Comparison of ENCODE assay signal across 8 cellular contexts in the genomic region with DNA sequence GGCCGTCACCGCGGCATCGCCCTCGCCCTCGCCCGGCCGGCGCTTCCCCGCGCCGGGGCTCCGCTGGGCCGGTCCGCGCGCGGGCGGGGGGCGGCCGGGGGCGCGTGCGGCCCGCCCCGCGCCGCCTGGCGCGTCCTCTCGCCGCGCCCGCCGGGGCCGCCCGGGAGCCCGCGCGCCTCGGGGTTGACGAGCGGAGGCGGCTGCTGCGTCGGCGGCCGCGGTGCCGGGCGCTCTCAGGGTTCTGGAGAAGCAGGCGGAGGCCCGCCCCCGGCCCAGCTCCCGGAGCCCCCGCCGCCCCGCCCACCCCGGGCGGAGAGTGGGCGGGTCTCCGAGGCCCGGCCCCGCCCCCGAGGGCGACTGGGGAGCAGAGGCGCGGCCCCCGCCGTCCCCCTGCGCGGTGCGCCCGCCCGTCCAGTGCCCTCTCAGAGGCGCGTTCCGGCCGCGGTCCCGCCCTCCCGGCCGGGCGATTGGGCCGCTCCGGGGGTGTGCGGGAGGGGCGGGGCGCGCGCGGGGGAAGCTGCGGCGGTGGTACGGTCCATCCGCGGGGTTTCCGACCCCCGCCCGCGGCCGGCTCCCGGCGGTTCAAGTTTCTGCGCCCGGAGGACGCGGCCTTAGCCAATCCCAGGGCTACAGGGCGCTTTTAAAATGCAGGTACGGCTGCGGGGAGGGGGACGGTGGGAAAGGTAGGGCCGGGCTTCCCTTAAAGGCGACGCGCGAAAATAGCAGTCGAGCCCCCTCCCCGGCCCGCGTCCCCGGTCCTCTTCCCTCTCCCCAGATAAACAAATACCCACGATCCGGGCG. TPM values are rescaled to one million over a fixed set of nuclear protein-coding genes. Genes with fewer than 3 reads are reported as not detected.
DNase-seq lines count a peak whose midpoint lies in the region; ATAC-seq and TF ChIP-seq lines count a peak whose summit lies in the region.

A gene (minus strand): TSS at position 243 of the 801 bp plus-strand sequence. CDS start 248 bp downstream, outside the sequence.

- peaks cover 0 to 9% (median 2%) of the 10 kb centered on the region in 7 donors for H3K9me3 Mint-ChIP-seq in CD14-positive monocyte

- H3K4me1 Mint-ChIP-seq in CD14-positive monocyte = peaks cover 7% of the 10 kb centered on the region

- no peaks in the 10 kb centered on the region for H3K9me3 ChIP-seq in effector memory CD4-positive, alpha-beta T cell (ENCODE audit: control insufficient read depth, low read length)
- H3K9me3 ChIP-seq in lung (ENCODE audit: control insufficient read depth in 2 of 2, insufficient read depth in 1 of 2, low read length in 1 of 2) = no peaks in the 10 kb centered on the region

- 1% methylated on average over 55 to 125 of the region's 125 CpGs for WGBS in lung, 2 donors

- no peak for TF ChIP-seq CTCF in CD14-positive monocyte (IDR thresholded peaks at IDR 0.05)
- TF ChIP-seq CTCF in lung (IDR thresholded peaks at IDR 0.05; ENCODE audit: control extremely low read depth, extremely low read depth) = no peak

- intact Hi-C loops in CD14-positive monocyte (cut with micrococcal nuclease) = no loop called here

- H3K27ac Mint-ChIP-seq in CD14-positive monocyte = no peak within 1 kb of the TSS

- no peaks in the 10 kb centered on the region for H3K27me3 ChIP-seq in effector memory CD4-positive, alpha-beta T cell (replicated peaks; ENCODE audit: control insufficient read depth, insufficient read depth, low read length, poor library complexity, severe bottlenecking)
- H3K27me3 ChIP-seq in lung (ENCODE audit: control insufficient read depth, insufficient read depth) = no peaks in the 10 kb centered on the region

- H3K27me3 Mint-ChIP-seq in CD14-positive monocyte (ENCODE audit: low read depth in 3 of 3) = peaks cover 45 to 68% (median 53%) of the 10 kb centered on the region in 3 donors

- H3K36me3 ChIP-seq in effector memory CD4-positive, alpha-beta T cell (ENCODE audit: control insufficient read depth, insufficient read depth, low read length) = no peaks in the 10 kb centered on the region
- H3K36me3 ChIP-seq in lung (ENCODE audit: control insufficient read depth in 2 of 2, insufficient read depth in 2 of 2, low read length in 2 of 2) = no peaks in the 10 kb centered on the region

- H3K4me3 ChIP-seq in effector memory CD4-positive, alpha-beta T cell (ENCODE audit: insufficient read depth, low read depth, low read length, poor library complexity, severe bottlenecking) = peak within 1 kb of the TSS; percentile 98
- peak within 1 kb of the TSS; percentile 66 for H3K4me3 ChIP-seq in lung

- H3K36me3 Mint-ChIP-seq in CD14-positive monocyte = no peaks in the 10 kb centered on the region

- H3K27ac ChIP-seq in effector memory CD4-positive, alpha-beta T cell (ENCODE audit: insufficient read depth, low read length, poor library complexity, severe bottlenecking) = peak within 1 kb of the TSS; percentile 84
- H3K27ac ChIP-seq in lung (ENCODE audit: low read depth in 1 of 2, low read length in 1 of 2) = peak within 1 kb of the TSS; percentile 85 to 89

- H3K4me3 Mint-ChIP-seq in CD14-positive monocyte = peak within 1 kb of the TSS; percentile 72 to 86

- ATAC-seq in GM19455 (IDR thresholded peaks at IDR 0.05; ENCODE audit: unreplicated experiment) (peak; percentile 86), lung (ENCODE audit: insufficient read depth, low FRiP score) (peak; percentile 97)

- peak; percentile 58 for DNase-seq in CD14-positive monocyte (ENCODE audit: low spot score)
- peak; percentile 94 for DNase-seq in HK-2 (ENCODE audit: unreplicated experiment)
- peak; percentile 78 for DNase-seq in NCI-H82 treated with DMSO at 0.1 percent for 48 hours (lab: John Stamatoyannopoulos, UW; ENCODE audit: unreplicated experiment)
- DNase-seq in activated CD8-positive, alpha-beta memory T cell treated with anti-CD3 and anti-CD28 coated beads for 4 hours (ENCODE audit: low read depth in 2 of 2) = peak; percentile 85 to 90
- peak; percentile 91 to 94 (median 94) for DNase-seq in effector memory CD4-positive, alpha-beta T cell
- DNase-seq in lung (ENCODE audit: low spot score) = peak; percentile 91
- DNase-seq in stimulated activated CD4-positive, alpha-beta T cell treated with anti-CD3 and anti-CD28 coated beads, TNF-alpha, amount 100 ng/mL, for 1 hour (ENCODE audit: low read depth in 3 of 3, low spot score in 1 of 3) = peak; percentile 88 to 94 (median 91)

- H3K4me1 ChIP-seq in effector memory CD4-positive, alpha-beta T cell (ENCODE audit: control insufficient read depth, insufficient read depth, low read length, poor library complexity, severe bottlenecking) = peaks cover 15% of the 10 kb centered on the region
- peaks cover 16 to 26% of the 10 kb centered on the region in 2 donors for H3K4me1 ChIP-seq in lung (ENCODE audit: control insufficient read depth in 2 of 2, insufficient read depth in 2 of 2, low read length in 2 of 2)

RNA-seq across cellular contexts. Expression of the gene that starts here (rescaled TPM):
- polyA plus RNA-seq in CD14-positive monocyte (under 1 TPM in 1 of 2 donors, not detected in 1; 0.03 TPM), lung (10 to 100 TPM; 16.0 to 19.2 TPM)
- total RNA-seq in lung = 10 to 100 TPM in 1 of 2 donors, 1 to 10 TPM in 1; 2.8 to 19.8 TPM

Comparison
In these comparisons a context has a peak if more than half of its experiments do, and no peak if none do; other contexts are left out.
1. Peak in every context shown above with its lines: DNase-seq, ATAC-seq, H3K4me3 ChIP-seq and H3K27ac ChIP-seq.
2. RNA of the gene that starts here (polyA plus RNA-seq): 16.0 to 19.2 TPM in lung; 0.03 TPM in CD14-positive monocyte; every median in the first group is over 10 times any median in the second.
3. Peak in DNase-seq in CD14-positive monocyte; RNA of the gene not detected or under 1 TPM.